1 cellular context compared by ENCODE assay signal in the genomic region with DNA sequence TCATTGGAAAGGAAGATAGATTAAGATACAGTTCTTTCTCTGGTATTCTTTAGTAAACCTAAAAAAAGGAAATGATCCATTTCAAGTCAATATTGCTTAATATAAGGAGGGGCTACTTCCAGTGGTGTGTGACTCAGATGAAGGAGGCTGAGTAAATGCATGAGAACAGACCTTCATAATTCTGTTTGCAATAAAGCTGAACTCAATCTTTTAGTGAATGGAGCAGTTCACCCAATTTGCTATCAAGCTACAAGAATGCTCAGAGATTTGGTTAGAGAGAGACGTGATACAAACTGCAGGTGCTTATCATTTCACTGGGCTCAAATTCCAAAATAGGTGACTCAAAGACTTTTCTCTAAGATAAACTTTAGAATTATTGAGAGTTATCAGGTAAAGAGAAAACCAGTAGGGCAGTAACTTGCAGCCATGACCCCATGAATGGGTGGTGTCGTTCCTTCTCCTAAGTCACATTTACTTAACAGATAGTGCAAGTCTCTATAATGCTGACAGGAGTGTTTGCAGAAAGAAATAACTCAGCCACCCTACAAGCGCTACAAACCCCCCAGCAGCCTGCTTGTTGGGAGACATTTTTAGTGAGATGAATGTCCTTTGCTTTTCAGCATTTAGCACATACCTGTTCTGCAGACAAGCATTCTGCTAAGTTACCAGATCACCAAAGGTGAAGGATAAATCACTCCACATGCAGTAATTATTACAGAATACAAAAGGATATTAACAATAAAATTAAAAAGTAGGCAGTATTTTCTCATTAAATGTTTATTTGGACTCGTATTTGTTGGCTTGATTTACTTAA.
A peak's percentile ranks its signal among the peaks of the same experiment; 100 is the strongest.
TF ChIP-seq lines count a peak whose summit lies in the region.

No MANE protein-coding gene starts in this region.

TF ChIP-seq in HepG2, 621 proteins besides CTCF, POLR2A, EP300 and RAD21 (continued from another document):
- TF ChIP-seq, protein P1, sequence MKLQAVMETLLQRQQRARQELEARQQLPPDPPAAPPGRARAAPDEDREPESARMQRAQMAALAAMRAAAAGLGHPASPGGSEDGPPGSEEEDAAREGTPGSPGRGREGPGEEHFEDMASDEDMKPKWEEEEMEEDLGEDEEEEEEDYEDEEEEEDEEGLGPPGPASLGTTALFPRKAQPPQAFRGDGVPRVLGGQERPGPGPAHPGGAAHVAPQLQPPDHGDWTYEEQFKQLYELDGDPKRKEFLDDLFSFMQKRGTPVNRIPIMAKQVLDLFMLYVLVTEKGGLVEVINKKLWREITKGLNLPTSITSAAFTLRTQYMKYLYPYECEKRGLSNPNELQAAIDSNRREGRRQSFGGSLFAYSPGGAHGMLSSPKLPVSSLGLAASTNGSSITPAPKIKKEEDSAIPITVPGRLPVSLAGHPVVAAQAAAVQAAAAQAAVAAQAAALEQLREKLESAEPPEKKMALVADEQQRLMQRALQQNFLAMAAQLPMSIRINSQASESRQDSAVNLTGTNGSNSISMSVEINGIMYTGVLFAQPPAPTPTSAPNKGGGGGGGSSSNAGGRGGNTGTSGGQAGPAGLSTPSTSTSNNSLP (IDR thresholded peaks at IDR 0.05; ENCODE audit: low read depth, low read length) = peak; percentile 63; the same call in 1 of the 2 replicates
- peak; percentile 52; the same call in 1 of the 2 replicates for TF ChIP-seq SOX5 (CRISPR knock-in tag; IDR thresholded peaks at IDR 0.05; ENCODE audit: borderline replicate concordance)
- peak; percentile 19; the same call in 1 of the 2 replicates for TF ChIP-seq NCOA2 (CRISPR knock-in tag; IDR thresholded peaks at IDR 0.05)
- 0 out of 2 replicates have a peak, but pooled peaks have one; percentile 9 for TF ChIP-seq RXRB (CRISPR knock-in tag; IDR thresholded peaks at IDR 0.05; ENCODE audit: borderline replicate concordance)
- TF ChIP-seq, protein P2, sequence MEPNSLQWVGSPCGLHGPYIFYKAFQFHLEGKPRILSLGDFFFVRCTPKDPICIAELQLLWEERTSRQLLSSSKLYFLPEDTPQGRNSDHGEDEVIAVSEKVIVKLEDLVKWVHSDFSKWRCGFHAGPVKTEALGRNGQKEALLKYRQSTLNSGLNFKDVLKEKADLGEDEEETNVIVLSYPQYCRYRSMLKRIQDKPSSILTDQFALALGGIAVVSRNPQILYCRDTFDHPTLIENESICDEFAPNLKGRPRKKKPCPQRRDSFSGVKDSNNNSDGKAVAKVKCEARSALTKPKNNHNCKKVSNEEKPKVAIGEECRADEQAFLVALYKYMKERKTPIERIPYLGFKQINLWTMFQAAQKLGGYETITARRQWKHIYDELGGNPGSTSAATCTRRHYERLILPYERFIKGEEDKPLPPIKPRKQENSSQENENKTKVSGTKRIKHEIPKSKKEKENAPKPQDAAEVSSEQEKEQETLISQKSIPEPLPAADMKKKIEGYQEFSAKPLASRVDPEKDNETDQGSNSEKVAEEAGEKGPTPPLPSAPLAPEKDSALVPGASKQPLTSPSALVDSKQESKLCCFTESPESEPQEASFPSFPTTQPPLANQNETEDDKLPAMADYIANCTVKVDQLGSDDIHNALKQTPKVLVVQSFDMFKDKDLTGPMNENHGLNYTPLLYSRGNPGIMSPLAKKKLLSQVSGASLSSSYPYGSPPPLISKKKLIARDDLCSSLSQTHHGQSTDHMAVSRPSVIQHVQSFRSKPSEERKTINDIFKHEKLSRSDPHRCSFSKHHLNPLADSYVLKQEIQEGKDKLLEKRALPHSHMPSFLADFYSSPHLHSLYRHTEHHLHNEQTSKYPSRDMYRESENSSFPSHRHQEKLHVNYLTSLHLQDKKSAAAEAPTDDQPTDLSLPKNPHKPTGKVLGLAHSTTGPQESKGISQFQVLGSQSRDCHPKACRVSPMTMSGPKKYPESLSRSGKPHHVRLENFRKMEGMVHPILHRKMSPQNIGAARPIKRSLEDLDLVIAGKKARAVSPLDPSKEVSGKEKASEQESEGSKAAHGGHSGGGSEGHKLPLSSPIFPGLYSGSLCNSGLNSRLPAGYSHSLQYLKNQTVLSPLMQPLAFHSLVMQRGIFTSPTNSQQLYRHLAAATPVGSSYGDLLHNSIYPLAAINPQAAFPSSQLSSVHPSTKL (CRISPR knock-in tag; IDR thresholded peaks at IDR 0.05) = peak; percentile 63
- peak in 1 of 2 experiments; percentile 39; a peak in 1 of 4 replicates for TF ChIP-seq MAFK (conservative IDR thresholded peaks at IDR 0.05 in 1 of 2, IDR thresholded peaks at IDR 0.05 in 1 of 2; ENCODE audit: low read length in 2 of 2)
- TF ChIP-seq NBN (conservative IDR thresholded peaks at IDR 0.05) = no peak
- TF ChIP-seq FOSL2 (CRISPR knock-in tag; IDR thresholded peaks at IDR 0.05) = peak; percentile 74
- TF ChIP-seq SP5 (CRISPR knock-in tag; IDR thresholded peaks at IDR 0.05; ENCODE audit: borderline replicate concordance, low read depth) = 0 out of 2 replicates have a peak, but pooled peaks have one; percentile 13
TF ChIP-seq in HepG2: peak in this region for 29.
